In the genomic region with DNA sequence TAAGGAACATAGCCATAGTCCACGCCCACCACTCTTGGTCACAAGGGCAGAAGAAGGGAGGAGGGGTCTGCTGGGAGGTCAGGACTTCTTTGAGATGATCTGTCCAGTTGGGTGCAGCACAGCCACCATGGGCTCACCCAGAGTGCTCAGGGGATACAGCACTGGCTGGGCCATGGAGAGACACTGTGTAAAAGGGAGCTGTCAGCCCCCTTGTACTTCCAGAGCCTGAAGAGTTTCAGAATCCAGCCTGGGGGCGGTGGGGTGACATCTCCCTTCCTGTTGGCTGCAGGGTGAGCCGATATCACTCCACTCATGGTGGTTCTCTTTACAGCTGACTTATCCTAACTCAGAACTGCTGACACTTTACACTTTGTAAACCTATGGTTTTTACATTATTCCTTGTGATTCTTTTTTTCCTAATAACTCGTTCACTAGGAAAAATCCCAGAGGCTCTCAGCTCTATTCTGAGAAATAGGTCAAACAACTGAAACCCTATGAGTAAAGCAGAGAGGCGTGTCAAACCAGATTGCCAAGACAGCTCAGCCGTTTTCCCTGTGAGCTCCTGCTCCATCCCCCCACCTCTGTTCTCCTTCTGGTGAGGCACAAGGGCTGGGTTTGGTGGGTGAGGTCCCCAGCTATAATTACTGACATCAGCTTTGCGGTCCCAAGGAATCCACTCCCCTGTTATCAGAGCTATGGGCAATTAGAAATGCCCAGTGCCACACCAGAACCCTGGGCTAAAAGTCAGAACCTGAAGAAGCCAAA, we compare ENCODE assay signal across 9 cellular contexts. TPM values are rescaled to one million over a fixed set of nuclear protein-coding genes. Genes with fewer than 3 reads are reported as not detected.
DNase-seq lines count a peak whose midpoint lies in the region; ATAC-seq and TF ChIP-seq lines count a peak whose summit lies in the region.
"Had no signal": no experiment of that assay in that cellular context is flagged by ENCODE, and none has a peak within 500 bp of the region (broad histone marks: within the 10 kb centered on the region; RNA-seq: fewer than 3 reads in every experiment).

No MANE protein-coding gene starts in this region.

- no peak for TF ChIP-seq POLR2A in stomach (IDR thresholded peaks at IDR 0.05)

- peaks cover 8 to 44% (median 27%) of the 10 kb centered on the region in 4 donors for H3K4me1 ChIP-seq in stomach

- peak; percentile 24 for ATAC-seq in left ventricle myocardium superior
- ATAC-seq in GM19035 (IDR thresholded peaks at IDR 0.05; ENCODE audit: unreplicated experiment), result no peak
- ATAC-seq in HG03521 (IDR thresholded peaks at IDR 0.05; ENCODE audit: unreplicated experiment), result no peak

- H3K36me3 ChIP-seq in H7 (replicated peaks; ENCODE audit: control insufficient read depth, insufficient read depth, low read length) (no peaks in the 10 kb centered on the region; the same call in 1 of the 2 replicates), stomach (peaks cover 25 to 33% (median 31%) of the 10 kb centered on the region in 4 donors)

- TF ChIP-seq EP300 in stomach (IDR thresholded peaks at IDR 0.05), result no peak

- peak overlapping the region in 4 of 5 donors; percentile 26 to 73 (median 63) for H3K27ac ChIP-seq in stomach

- TF ChIP-seq CTCF in stomach (IDR thresholded peaks at IDR 0.05), result no peak

- H3K27me3 ChIP-seq in H7 (ENCODE audit: control insufficient read depth, insufficient read depth, low read length), result no peaks in the 10 kb centered on the region; the same call in 1 of the 2 replicates
- H3K27me3 ChIP-seq in stomach, result no peaks in the 10 kb centered on the region

- peak; percentile 31 for DNase-seq in H7
- peak; percentile 64 for DNase-seq in astrocyte of the hippocampus (ENCODE audit: low read depth, low spot score)
- DNase-seq in left ventricle myocardium superior, result no peak
- no peak for DNase-seq in stomach
- no peak for DNase-seq in cerebellar nuclear complex (lab: John Stamatoyannopoulos, UW)
- DNase-seq in NCI-H128 (lab: John Stamatoyannopoulos, UW; ENCODE audit: unreplicated experiment), result no peak
- DNase-seq: T-helper 2 cell had no signal

- intact Hi-C loops in left ventricle myocardium superior (cut with micrococcal nuclease) (no loop called here), stomach (cut with DNase I; ENCODE audit: low total_unique reads) (no loop called here)

- H3K4me3 ChIP-seq in H7 (ENCODE audit: insufficient read depth, low read depth, low read length), result no peak overlapping the region
- no peak overlapping the region for H3K4me3 ChIP-seq in stomach

- WGBS in stomach, 5 donors, result 21 to 41% (median 26%) methylated on average over 7 of the region's 7 CpGs

- H3K9me3 ChIP-seq in stomach, result no peaks in the 10 kb centered on the region

RNA-seq across cellular contexts. Expression of a gene that starts 3.3 kb away (rescaled TPM):
- 138 and 156 TPM in 2 replicates for total RNA-seq in H7 (2014; rRNA removed; shearing (Covaris generic))
- total RNA-seq in left ventricle myocardium superior (200 TPM), stomach (100 to 1,000 TPM in 2 of 5 donors, 10 to 100 TPM in 2, not detected in 1; 17.1 to 200 (median 126) TPM)
- 100 to 1,000 TPM; 159 to 191 (median 167) TPM for polyA plus RNA-seq in stomach

RNA-seq across cellular contexts. Expression of a gene that starts 33.8 kb away (rescaled TPM):
- total RNA-seq in H7 (2014; rRNA removed; shearing (Covaris generic)), result 16.2 and 20.8 TPM in 2 replicates
- total RNA-seq in left ventricle myocardium superior (40.3 TPM), stomach (10 to 100 TPM; 20.1 to 47.3 (median 29.2) TPM)
- polyA plus RNA-seq in stomach, result 10 to 100 TPM; 10.8 to 14.9 (median 11.6) TPM

RNA-seq across cellular contexts. Expression of a gene that starts 53.7 kb away (rescaled TPM):
- total RNA-seq in H7 (2014; rRNA removed; shearing (Covaris generic)), result 5.3 and 6.1 TPM in 2 replicates
- 42.0 TPM for total RNA-seq in left ventricle myocardium superior
- total RNA-seq in stomach, result 10 to 100 TPM in 1 of 5 donors, 1 to 10 TPM in 2, under 1 TPM in 1, not detected in 1; 0.58 to 51.8 (median 6.0) TPM
- 10 to 100 TPM; 10.9 to 12.5 (median 12.1) TPM for polyA plus RNA-seq in stomach

Comparison
In these comparisons a context has a peak if more than half of its experiments do, and no peak if none do; other contexts are left out.
1. DNase-seq: peak in H7 (single experiment) and astrocyte of the hippocampus (single experiment); none in left ventricle myocardium superior (single experiment), stomach (single experiment), cerebellar nuclear complex (0 of 2) and NCI-H128 (single experiment).